In the genomic region with DNA sequence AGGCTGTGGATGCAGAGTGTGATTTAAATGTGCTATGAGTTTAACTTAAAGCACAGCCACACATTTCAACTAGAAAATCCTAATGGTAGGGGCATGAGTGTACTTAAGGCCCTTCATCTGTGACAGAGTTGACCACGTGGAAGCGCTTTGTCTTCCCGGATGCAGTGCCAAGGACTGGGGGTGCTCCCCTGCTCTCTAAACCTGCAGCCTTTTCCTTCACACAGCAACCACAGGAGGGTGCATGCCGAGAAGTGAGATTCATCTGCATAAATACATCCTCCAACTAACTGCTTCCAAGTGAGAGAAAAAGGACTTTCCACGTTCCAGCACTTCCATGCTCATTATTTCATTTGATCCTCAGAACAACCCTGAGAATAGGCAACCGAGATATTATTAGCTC, we compare ENCODE assay signal across 15 cellular contexts.
DNase-seq lines count a peak whose midpoint lies in the region; TF ChIP-seq lines count a peak whose summit lies in the region.
"Had no signal": no experiment of that assay in that cellular context is flagged by ENCODE, and none has a peak within 500 bp of the region (broad histone marks: within the 10 kb centered on the region; RNA-seq: fewer than 3 reads in every experiment).

No MANE protein-coding gene starts in this region.

- peak; percentile 8 for DNase-seq in NCI-H1092 treated with DMSO at 0.1 percent for 48 hours (lab: John Stamatoyannopoulos, UW)
- DNase-seq in NCI-H1092 (lab: John Stamatoyannopoulos, UW) = no peak
- peak; percentile 50 to 58 for DNase-seq in NCI-H187 (lab: John Stamatoyannopoulos, UW)
- peak; percentile 31 for DNase-seq in esophagus muscularis mucosa (ENCODE audit: extremely low spot score)
- DNase-seq in thyroid gland = peak; percentile 72 to 80
- DNase-seq in BE2C = no peak
- DNase-seq in T-helper 9 cell = no peak
- DNase-seq in NOMO-1 treated with DMSO at 0.1 percent for 48 hours (lab: John Stamatoyannopoulos, UW; ENCODE audit: unreplicated experiment) = no peak
- DNase-seq: 8988T; AML-193; CD4-positive, CD25-positive, alpha-beta regulatory T cell; DMS 273 treated with DMSO at 0.1 percent for 48 hours; EL; GDM1 had no signal

- H3K36me3 ChIP-seq in esophagus muscularis mucosa (no peaks in the 10 kb centered on the region), thyroid gland (no peaks in the 10 kb centered on the region), BE2C (0 out of 2 replicates have a peak, but pooled peaks cover 3% of the 10 kb centered on the region)
- H3K36me3 ChIP-seq: BLaER1 treated with 17β-estradiol and CSF1 and Interleukin-3, amounts not matched to agents 10 nM and 100 nM had no signal

- H3K4me1 ChIP-seq in esophagus muscularis mucosa = peaks cover 0 to 8% (median 0%) of the 10 kb centered on the region in 4 donors
- peaks cover 0 to 7% of the 10 kb centered on the region in 2 donors for H3K4me1 ChIP-seq in thyroid gland
- H3K4me1 ChIP-seq in BE2C = peaks cover 4% of the 10 kb centered on the region

- WGBS in esophagus muscularis mucosa = 81% methylated on average over 6 of the region's 6 CpGs
- WGBS in thyroid gland, 2 donors = 24 to 30% methylated on average over 6 of the region's 6 CpGs

- no peaks in the 10 kb centered on the region for H3K27me3 ChIP-seq in esophagus muscularis mucosa
- H3K27me3 ChIP-seq in thyroid gland = no peaks in the 10 kb centered on the region
- no peaks in the 10 kb centered on the region for H3K27me3 ChIP-seq in BE2C
- H3K27me3 ChIP-seq: BLaER1 treated with 17β-estradiol and CSF1 and Interleukin-3, amounts not matched to agents 10 nM and 100 nM had no signal

- H3K9me3 ChIP-seq in esophagus muscularis mucosa (no peaks in the 10 kb centered on the region), thyroid gland (no peaks in the 10 kb centered on the region), BE2C (no peaks in the 10 kb centered on the region)

- H3K4me3 ChIP-seq in esophagus muscularis mucosa (no peak overlapping the region), thyroid gland (replicated peaks in 1 of 3) (no peak overlapping the region), BE2C (ENCODE audit: low read depth, low read length) (no peak overlapping the region)
- H3K4me3 ChIP-seq: BLaER1 treated with 17β-estradiol and CSF1 and Interleukin-3, amounts not matched to agents 10 nM and 100 nM had no signal

- intact Hi-C loops in esophagus muscularis mucosa (cut with DNase I) = no loop called here
- intact Hi-C loops in thyroid gland (cut with DNase I) = no loop called here

- no peak for TF ChIP-seq CTCF in esophagus muscularis mucosa (IDR thresholded peaks at IDR 0.05)
- peak in 2 of 6 experiments; percentile 16 to 25 for TF ChIP-seq CTCF in thyroid gland (IDR thresholded peaks at IDR 0.05)
- no peak for TF ChIP-seq CTCF in BE2C (IDR thresholded peaks at IDR 0.05; ENCODE audit: low read depth, low read length)

- H3K27ac ChIP-seq in esophagus muscularis mucosa (replicated peaks in 1 of 4) (no peak overlapping the region), thyroid gland (no peak overlapping the region)
- H3K27ac ChIP-seq: BLaER1 treated with 17β-estradiol and CSF1 and Interleukin-3, amounts not matched to agents 10 nM and 100 nM had no signal

- TF ChIP-seq EP300 in esophagus muscularis mucosa (IDR thresholded peaks at IDR 0.05) = no peak

- TF ChIP-seq POLR2A in esophagus muscularis mucosa (IDR thresholded peaks at IDR 0.05; ENCODE audit: low read depth) = no peak
- no peak for TF ChIP-seq POLR2A in thyroid gland (IDR thresholded peaks at IDR 0.05)

Comparison
In these comparisons a context has a peak if more than half of its experiments do, and no peak if none do; other contexts are left out.
1. DNase-seq: peak in NCI-H1092 treated with DMSO at 0.1 percent for 48 hours (single experiment), NCI-H187 (2 of 2), esophagus muscularis mucosa (single experiment) and thyroid gland (2 of 2); none in NCI-H1092 (single experiment), BE2C (single experiment), T-helper 9 cell (single experiment) and NOMO-1 treated with DMSO at 0.1 percent for 48 hours (single experiment).